Comparison of ENCODE assay signal across 8 cellular contexts in the genomic region with DNA sequence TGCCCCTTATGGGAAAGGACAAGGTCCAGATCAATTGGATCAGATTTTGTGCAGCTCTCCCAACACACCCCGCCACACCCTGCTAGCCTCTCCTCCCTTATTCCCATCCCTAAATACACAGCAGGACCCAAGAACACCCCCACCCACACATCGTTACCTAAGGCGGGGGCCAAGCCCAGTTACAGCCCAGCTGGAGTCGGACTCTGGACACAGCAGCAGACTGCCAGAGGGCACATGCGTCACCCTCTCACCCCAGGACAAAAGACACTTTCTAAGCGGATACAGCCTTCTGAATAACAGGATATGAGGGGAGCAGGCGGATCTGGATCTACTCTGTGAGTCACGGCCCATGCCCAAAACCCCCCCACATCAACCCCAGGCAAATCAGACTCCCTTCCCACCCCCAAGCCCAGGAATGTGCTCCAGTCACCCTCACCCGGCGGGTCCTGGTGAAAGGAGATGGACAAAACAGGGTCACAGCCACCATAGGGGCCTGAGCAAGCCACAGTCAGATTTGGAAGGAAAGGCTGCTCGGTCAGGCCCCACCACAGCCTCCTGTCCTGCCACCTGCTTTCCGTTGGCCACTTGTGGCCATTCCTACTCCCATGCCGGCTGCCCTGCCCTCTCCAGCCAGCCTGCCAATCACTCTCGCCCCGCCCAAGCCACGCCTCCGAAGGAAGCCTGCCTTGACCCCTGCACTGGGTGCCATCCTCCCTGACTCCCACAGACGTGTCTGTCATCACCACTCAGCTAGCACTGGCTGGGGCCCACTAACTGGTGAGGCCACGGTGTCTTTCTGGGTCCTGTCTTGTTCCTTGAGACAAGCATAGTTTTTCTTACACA. TPM values are rescaled to one million over a fixed set of nuclear protein-coding genes. Genes with fewer than 3 reads are reported as not detected.
DNase-seq lines count a peak whose midpoint lies in the region; ATAC-seq, FAIRE-seq and TF ChIP-seq lines count a peak whose summit lies in the region.

No MANE protein-coding gene starts in this region.

- no peak overlapping the region for H2AK5ac ChIP-seq in mesendoderm (ENCODE audit: low read length)

- dilution Hi-C loops in endothelial cell of umbilical vein (cut with MboI; ENCODE audit: extremely low pct_ligation_motif_present, low sequenced_read_pairs): no loop called here

- H3K9me1 ChIP-seq in endothelial cell of umbilical vein (replicated peaks; ENCODE audit: control insufficient read depth, extremely low read depth, insufficient read depth, low read length): no peaks in the 10 kb centered on the region

- H3K36me3 ChIP-seq in PC-9 (ENCODE audit: low read depth) (peaks cover 23% of the 10 kb centered on the region), endothelial cell of umbilical vein (ENCODE audit: control insufficient read depth in 2 of 2, extremely low read depth in 1 of 2, insufficient read depth in 2 of 2, low read length in 2 of 2) (peaks cover 13% of the 10 kb centered on the region in 2 experiments), mesendoderm (ENCODE audit: control insufficient read depth, insufficient read depth, low read length) (no peaks in the 10 kb centered on the region)

- no peak overlapping the region for H3K18ac ChIP-seq in mesendoderm (ENCODE audit: low read length)

- peaks cover 72% of the 10 kb centered on the region for H3F3A ChIP-seq in PC-9 (ENCODE audit: insufficient read depth, low read depth)

- H3K79me2 ChIP-seq in PC-9 (ENCODE audit: low read depth): peaks cover 50% of the 10 kb centered on the region
- peaks cover 45% of the 10 kb centered on the region for H3K79me2 ChIP-seq in endothelial cell of umbilical vein (ENCODE audit: control insufficient read depth, insufficient read depth, low read length)
- no peaks in the 10 kb centered on the region for H3K79me2 ChIP-seq in mesendoderm (ENCODE audit: control insufficient read depth, insufficient read depth, low read length)

- no peaks in the 10 kb centered on the region for H3K9me3 Mint-ChIP-seq in type B pancreatic cell
- no peaks in the 10 kb centered on the region for H3K9me3 Mint-ChIP-seq in activated T-cell treated with anti-CD3 and anti-CD28 coated beads, Interleukin-2, amount 50 U/mL, for 72 hours

- H3K9me3 ChIP-seq in PC-9 (ENCODE audit: insufficient read depth, low read depth): no peaks in the 10 kb centered on the region
- H3K9me3 ChIP-seq in endothelial cell of umbilical vein (replicated peaks; ENCODE audit: control insufficient read depth, insufficient read depth, low read length): no peaks in the 10 kb centered on the region

- DNase-seq in AG10803 (ENCODE audit: low read depth) (peak; percentile 86), PC-9 (peak; percentile 94 to 98), endothelial cell of umbilical vein (ENCODE audit: low read depth, low spot score) (peak; percentile 98), mesendoderm (peak; percentile 83), type B pancreatic cell (ENCODE audit: extremely low spot score, unreplicated experiment) (no peak), DMS79 treated with DMSO at 0.1 percent for 48 hours (lab: John Stamatoyannopoulos, UW) (no peak)
- DNase-seq in activated T-cell treated with anti-CD3 and anti-CD28 coated beads, Interleukin-2, amount 50 U/mL, for 72 hours: no peak
- no peak for DNase-seq in activated effector memory CD4-positive, alpha-beta T cell treated with Interleukin-2 at 50 U/mL for 16 hours

- TF ChIP-seq POLR2A in endothelial cell of umbilical vein (IDR thresholded peaks at IDR 0.05; ENCODE audit: low read depth, low read length): peak; percentile 93

- H3K9ac ChIP-seq in endothelial cell of umbilical vein (replicated peaks; ENCODE audit: extremely low read depth, insufficient read depth, low read length): peak overlapping the region; percentile 98
- H3K9ac ChIP-seq in mesendoderm (ENCODE audit: low read length): peak overlapping the region; percentile 15

- no peak overlapping the region for H2BK5ac ChIP-seq in mesendoderm (ENCODE audit: low read length)

- H3K4me3 ChIP-seq in AG10803 (ENCODE audit: low read length) (peak overlapping the region; percentile 67), PC-9 (peak overlapping the region; percentile 56), endothelial cell of umbilical vein (replicated peaks in 1 of 3; ENCODE audit: insufficient read depth in 1 of 3, low read depth in 1 of 3, low read length in 3 of 3) (peak overlapping the region; percentile 2 to 87 (median 86)), mesendoderm (ENCODE audit: low read length) (no peak overlapping the region)

- ATAC-seq in activated T-cell treated with anti-CD3 and anti-CD28 coated beads, Interleukin-2, amount 50 U/mL, for 72 hours (replicated peaks in 1 of 2): no peak

- intact Hi-C loops in PC-9 (cut with micrococcal nuclease; ENCODE audit: unreplicated experiment) (loop anchor here (1.0 kb wide), 7 partner anchors 18 to 93 kb away; a partner anchor contains a TSS), endothelial cell of umbilical vein (cut with micrococcal nuclease) (loop anchor here (1.0 kb wide), 7 partner anchors 11 to 76 kb away; a partner anchor contains a TSS)

- H3K23ac ChIP-seq in mesendoderm (ENCODE audit: low read length): no peak overlapping the region

- WGBS in mesendoderm (ENCODE audit: extremely low coverage, insufficient coverage, low lambda C conversion rate): no CpG with 5 or more reads among the region's 19 CpGs

- H3K79me1 ChIP-seq in mesendoderm (ENCODE audit: low read length): no peaks in the 10 kb centered on the region

- no peak overlapping the region for H2BK120ac ChIP-seq in mesendoderm (ENCODE audit: low read depth, low read length)

- no peaks in the 10 kb centered on the region for H3K27me3 ChIP-seq in PC-9 (ENCODE audit: insufficient read depth, low read depth)
- H3K27me3 ChIP-seq in endothelial cell of umbilical vein (ENCODE audit: control insufficient read depth in 2 of 2, insufficient read depth in 2 of 2, low read length in 2 of 2): no peaks in the 10 kb centered on the region
- no peaks in the 10 kb centered on the region for H3K27me3 ChIP-seq in mesendoderm (ENCODE audit: insufficient read depth, low read length, poor library complexity)

- H3K4me2 ChIP-seq in PC-9: peak overlapping the region; percentile 84
- H3K4me2 ChIP-seq in endothelial cell of umbilical vein (ENCODE audit: insufficient read depth, low read length): peak overlapping the region; percentile 83
- no peak overlapping the region for H3K4me2 ChIP-seq in mesendoderm (ENCODE audit: low read length)

- H2BK15ac ChIP-seq in mesendoderm (replicated peaks; ENCODE audit: low read depth): no peak overlapping the region

- POLR2A ChIA-PET in PC-9 (lab: Charles Lee; ENCODE audit: unreplicated experiment): interaction anchor here (0.6 to 1.6 kb wide), 4 partner anchors 19 to 1818 kb away, joined by 3 to 12 read pairs (median 6); a partner anchor contains a TSS
- POLR2A ChIA-PET in endothelial cell of umbilical vein (lab: Charles Lee): interaction anchor here (0.5 to 4.9 kb wide), 10 partner anchors 9 to 43 kb away, joined by 3 to 43 read pairs (median 4); a partner anchor contains a TSS

- H3K4me1 ChIP-seq in PC-9 (replicated peaks; ENCODE audit: insufficient read depth) (peaks cover 52% of the 10 kb centered on the region), endothelial cell of umbilical vein (ENCODE audit: control insufficient read depth, extremely low read depth, insufficient read depth, low read length) (peaks cover 40% of the 10 kb centered on the region), mesendoderm (ENCODE audit: control insufficient read depth, low read depth, low read length) (peaks cover 7% of the 10 kb centered on the region)

- peaks cover 35% of the 10 kb centered on the region for H3K4me1 Mint-ChIP-seq in type B pancreatic cell (ENCODE audit: unreplicated experiment)
- H3K4me1 Mint-ChIP-seq in activated T-cell treated with anti-CD3 and anti-CD28 coated beads, Interleukin-2, amount 50 U/mL, for 72 hours (ENCODE audit: low read depth): no peaks in the 10 kb centered on the region

- BruUV-seq in PC-9 (replicated peaks; lab: Mats Ljungman, UMichigan): no TSS peak
- BruUV-seq in endothelial cell of umbilical vein (replicated peaks; lab: Mats Ljungman, UMichigan): no TSS peak

- H3K56ac ChIP-seq in mesendoderm (ENCODE audit: low read length): peak overlapping the region; percentile 62

- no peak for TF ChIP-seq CTCF in AG10803 (conservative IDR thresholded peaks at IDR 0.05; ENCODE audit: low read length)
- no peak; the same call in 1 of the 2 replicates for TF ChIP-seq CTCF in PC-9 (conservative IDR thresholded peaks at IDR 0.05)
- no peak for TF ChIP-seq CTCF in endothelial cell of umbilical vein (IDR thresholded peaks at IDR 0.05; ENCODE audit: extremely low read depth in 1 of 2, insufficient read depth in 1 of 2, low read depth in 1 of 2, low read length in 2 of 2)
- no peak for TF ChIP-seq CTCF in type B pancreatic cell (conservative IDR thresholded peaks at IDR 0.05)

- H4K5ac ChIP-seq in mesendoderm (ENCODE audit: low read length): no peak overlapping the region

- FAIRE-seq in endothelial cell of umbilical vein (lab: Jason Lieb, UNC): peak; percentile 99

- H3K27me3 Mint-ChIP-seq in type B pancreatic cell: no peaks in the 10 kb centered on the region
- H3K27me3 Mint-ChIP-seq in activated T-cell treated with anti-CD3 and anti-CD28 coated beads, Interleukin-2, amount 50 U/mL, for 72 hours (ENCODE audit: low read depth): no peaks in the 10 kb centered on the region

- CTCF ChIA-PET in PC-9 (lab: Charles Lee) (no interaction called here), endothelial cell of umbilical vein (lab: Charles Lee) (interaction anchor here (2.2 to 7.7 kb wide), 3 partner anchors 8 to 37 kb away, joined by 10 to 54 read pairs (median 42); a partner anchor contains a TSS)

- H3K4ac ChIP-seq in mesendoderm (ENCODE audit: low read depth, low read length): no peak overlapping the region

- H3K27ac Mint-ChIP-seq in type B pancreatic cell: peak overlapping the region; percentile 92
- no peak overlapping the region for H3K27ac Mint-ChIP-seq in activated T-cell treated with anti-CD3 and anti-CD28 coated beads, Interleukin-2, amount 50 U/mL, for 72 hours

- H3K9me2 ChIP-seq in PC-9 (ENCODE audit: insufficient read depth): no peaks in the 10 kb centered on the region

- peak overlapping the region; percentile 25; the same call in 1 of the 2 replicates for H2AFZ ChIP-seq in PC-9
- no peak overlapping the region for H2AFZ ChIP-seq in endothelial cell of umbilical vein (ENCODE audit: low read depth, low read length)

- H4K20me1 ChIP-seq in PC-9 (ENCODE audit: insufficient read depth) (no peaks in the 10 kb centered on the region), endothelial cell of umbilical vein (replicated peaks; ENCODE audit: control insufficient read depth, extremely low read depth, insufficient read depth, low read length) (no peaks in the 10 kb centered on the region)

- H3K36me3 Mint-ChIP-seq in type B pancreatic cell: no peaks in the 10 kb centered on the region
- H3K36me3 Mint-ChIP-seq in activated T-cell treated with anti-CD3 and anti-CD28 coated beads, Interleukin-2, amount 50 U/mL, for 72 hours (ENCODE audit: insufficient read depth in 2 of 2): no peaks in the 10 kb centered on the region

- H3K4me3 Mint-ChIP-seq in type B pancreatic cell: peak overlapping the region; percentile 86
- H3K4me3 Mint-ChIP-seq in activated T-cell treated with anti-CD3 and anti-CD28 coated beads, Interleukin-2, amount 50 U/mL, for 72 hours: no peak overlapping the region

- H4K8ac ChIP-seq in mesendoderm (ENCODE audit: low read depth, low read length): no peak overlapping the region

- H3K27ac ChIP-seq in PC-9 (peak overlapping the region; percentile 96), endothelial cell of umbilical vein (ENCODE audit: insufficient read depth, low read depth, low read length) (peak overlapping the region; percentile 98), mesendoderm (ENCODE audit: low read depth, low read length) (no peak overlapping the region)

RNA-seq across cellular contexts. Expression of a gene that starts 4.0 kb away (rescaled TPM):
- 226 and 276 TPM in 2 replicates for total RNA-seq in PC-9 (2021)
- total RNA-seq in endothelial cell of umbilical vein: 545 and 701 TPM in 2 replicates
- 1,770 and 2,016 TPM in 2 replicates for polyA plus RNA-seq in endothelial cell of umbilical vein
- polyA plus RNA-seq in endothelial cell of umbilical vein (2011; cell fraction: cytosol; rRNA removed): 1,592 and 1,594 TPM in 2 replicates
- polyA plus RNA-seq in endothelial cell of umbilical vein (2011; cell fraction: nucleus; rRNA removed): 375 and 429 TPM in 2 replicates
- polyA plus RNA-seq in endothelial cell of umbilical vein (2012): 731 and 878 TPM in 2 replicates
- 643 and 675 TPM in 2 replicates for polyA minus RNA-seq in endothelial cell of umbilical vein
- 133 TPM for polyA minus RNA-seq in endothelial cell of umbilical vein (2011; cell fraction: cytosol; rRNA and poly(A)+ RNA removed)
- 156 and 175 TPM in 2 replicates for polyA minus RNA-seq in endothelial cell of umbilical vein (2011; cell fraction: nucleus; rRNA and poly(A)+ RNA removed)
- polyA plus RNA-seq in mesendoderm (2013, experiment 1 of 2): 12.7 TPM
- polyA plus RNA-seq in mesendoderm (2013, experiment 2 of 2): 13.5 TPM
- total RNA-seq in type B pancreatic cell (ENCODE audit: low replicate concordance): 173 and 517 TPM in 2 replicates
- not detected for total RNA-seq in activated T-cell treated with anti-CD3 and anti-CD28 coated beads, Interleukin-2, amount 50 U/mL, for 72 hours

RNA-seq across cellular contexts. Expression of a gene that starts 7.2 kb away (rescaled TPM):
- 411 and 486 TPM in 2 replicates for total RNA-seq in PC-9 (2021)
- 0.35 TPM in 1 of 2 replicates, not detected in the other for total RNA-seq in endothelial cell of umbilical vein
- polyA plus RNA-seq in endothelial cell of umbilical vein: 0.10 TPM in 1 of 2 replicates, not detected in the other
- polyA plus RNA-seq in endothelial cell of umbilical vein (2011; cell fraction: cytosol; rRNA removed): not detected in 2 replicates
- 0.59 and 0.88 TPM in 2 replicates for polyA plus RNA-seq in endothelial cell of umbilical vein (2011; cell fraction: nucleus; rRNA removed)
- polyA plus RNA-seq in endothelial cell of umbilical vein (2012): not detected in 2 replicates
- polyA minus RNA-seq in endothelial cell of umbilical vein: not detected in 2 replicates
- polyA minus RNA-seq in endothelial cell of umbilical vein (2011; cell fraction: cytosol; rRNA and poly(A)+ RNA removed): 12.6 TPM
- polyA minus RNA-seq in endothelial cell of umbilical vein (2011; cell fraction: nucleus; rRNA and poly(A)+ RNA removed): not detected in 2 replicates
- polyA plus RNA-seq in mesendoderm (2013, experiment 1 of 2): 2.4 TPM
- polyA plus RNA-seq in mesendoderm (2013, experiment 2 of 2): 2.6 TPM
- 139 and 266 TPM in 2 replicates for total RNA-seq in type B pancreatic cell (ENCODE audit: low replicate concordance)
- total RNA-seq in activated T-cell treated with anti-CD3 and anti-CD28 coated beads, Interleukin-2, amount 50 U/mL, for 72 hours: 1 to 10 TPM in 1 of 2 donors, under 1 TPM in 1; 0.26 to 1.4 TPM

RNA-seq across cellular contexts. Expression of a gene that starts 18.3 kb away (rescaled TPM):
- total RNA-seq in PC-9 (2021) (120 and 144 TPM in 2 replicates), endothelial cell of umbilical vein (155 and 255 TPM in 2 replicates), type B pancreatic cell (ENCODE audit: low replicate concordance) (58.3 and 102 TPM in 2 replicates)
- polyA plus RNA-seq in endothelial cell of umbilical vein: 332 and 360 TPM in 2 replicates
- polyA plus RNA-seq in endothelial cell of umbilical vein (2011; cell fraction: cytosol; rRNA removed): 385 and 427 TPM in 2 replicates
- polyA plus RNA-seq in endothelial cell of umbilical vein (2011; cell fraction: nucleus; rRNA removed): 150 and 158 TPM in 2 replicates
- 221 and 233 TPM in 2 replicates for polyA plus RNA-seq in endothelial cell of umbilical vein (2012)
- 113 and 129 TPM in 2 replicates for polyA minus RNA-seq in endothelial cell of umbilical vein
- 39.0 TPM for polyA minus RNA-seq in endothelial cell of umbilical vein (2011; cell fraction: cytosol; rRNA and poly(A)+ RNA removed)
- 16.5 and 16.8 TPM in 2 replicates for polyA minus RNA-seq in endothelial cell of umbilical vein (2011; cell fraction: nucleus; rRNA and poly(A)+ RNA removed)
- polyA plus RNA-seq in mesendoderm (2013, experiment 1 of 2): 68.1 TPM
- polyA plus RNA-seq in mesendoderm (2013, experiment 2 of 2): 65.7 TPM
- 10 to 100 TPM; 13.5 to 16.4 TPM for total RNA-seq in activated T-cell treated with anti-CD3 and anti-CD28 coated beads, Interleukin-2, amount 50 U/mL, for 72 hours

RNA-seq across cellular contexts. Expression of a gene that starts 19.3 kb away (rescaled TPM):
- total RNA-seq in PC-9 (2021): 0.46 and 1.0 TPM in 2 replicates
- total RNA-seq in endothelial cell of umbilical vein: not detected in 2 replicates
- polyA plus RNA-seq in endothelial cell of umbilical vein: not detected in 2 replicates
- polyA plus RNA-seq in endothelial cell of umbilical vein (2011; cell fraction: cytosol; rRNA removed): not detected in 2 replicates
- not detected in 2 replicates for polyA plus RNA-seq in endothelial cell of umbilical vein (2011; cell fraction: nucleus; rRNA removed)
- polyA plus RNA-seq in endothelial cell of umbilical vein (2012): 0.66 and 1.1 TPM in 2 replicates
- 0.58 TPM in 1 of 2 replicates, not detected in the other for polyA minus RNA-seq in endothelial cell of umbilical vein
- 1.3 TPM for polyA minus RNA-seq in endothelial cell of umbilical vein (2011; cell fraction: cytosol; rRNA and poly(A)+ RNA removed)
- polyA minus RNA-seq in endothelial cell of umbilical vein (2011; cell fraction: nucleus; rRNA and poly(A)+ RNA removed): not detected in 2 replicates
- 0.29 TPM for polyA plus RNA-seq in mesendoderm (2013, experiment 1 of 2)
- polyA plus RNA-seq in mesendoderm (2013, experiment 2 of 2): 0.32 TPM
- 0.97 TPM in 1 of 2 replicates, not detected in the other for total RNA-seq in type B pancreatic cell (ENCODE audit: low replicate concordance)
- total RNA-seq in activated T-cell treated with anti-CD3 and anti-CD28 coated beads, Interleukin-2, amount 50 U/mL, for 72 hours: not detected

RNA-seq across cellular contexts. Expression of a gene that starts 24.9 kb away (rescaled TPM):
- 75.1 and 83.9 TPM in 2 replicates for total RNA-seq in PC-9 (2021)
- 72.1 and 74.4 TPM in 2 replicates for total RNA-seq in endothelial cell of umbilical vein
- polyA plus RNA-seq in endothelial cell of umbilical vein: 47.1 and 62.0 TPM in 2 replicates
- 50.2 and 51.0 TPM in 2 replicates for polyA plus RNA-seq in endothelial cell of umbilical vein (2011; cell fraction: cytosol; rRNA removed)
- polyA plus RNA-seq in endothelial cell of umbilical vein (2011; cell fraction: nucleus; rRNA removed): 106 and 115 TPM in 2 replicates
- polyA plus RNA-seq in endothelial cell of umbilical vein (2012): 42.7 and 46.6 TPM in 2 replicates
- 45.3 and 54.6 TPM in 2 replicates for polyA minus RNA-seq in endothelial cell of umbilical vein
- polyA minus RNA-seq in endothelial cell of umbilical vein (2011; cell fraction: cytosol; rRNA and poly(A)+ RNA removed): 38.8 TPM
- polyA minus RNA-seq in endothelial cell of umbilical vein (2011; cell fraction: nucleus; rRNA and poly(A)+ RNA removed): 107 and 134 TPM in 2 replicates
- 88.9 TPM for polyA plus RNA-seq in mesendoderm (2013, experiment 1 of 2)
- polyA plus RNA-seq in mesendoderm (2013, experiment 2 of 2): 88.2 TPM
- 87.5 and 108 TPM in 2 replicates for total RNA-seq in type B pancreatic cell (ENCODE audit: low replicate concordance)
- total RNA-seq in activated T-cell treated with anti-CD3 and anti-CD28 coated beads, Interleukin-2, amount 50 U/mL, for 72 hours: 100 to 1,000 TPM in 1 of 2 donors, 10 to 100 TPM in 1; 95.8 to 107 TPM

Comparison
In these comparisons a context has a peak if more than half of its experiments do, and no peak if none do; other contexts are left out.
1. DNase-seq: peak in AG10803 (single experiment), PC-9 (2 of 2), endothelial cell of umbilical vein (single experiment) and mesendoderm (single experiment); none in type B pancreatic cell (single experiment), DMS79 treated with DMSO at 0.1 percent for 48 hours (single experiment), activated T-cell treated with anti-CD3 and anti-CD28 coated beads, Interleukin-2, amount 50 U/mL, for 72 hours (0 of 2) and activated effector memory CD4-positive, alpha-beta T cell treated with Interleukin-2 at 50 U/mL for 16 hours (single experiment).
2. RNA of a gene that starts 4.0 kb away (total RNA-seq): 545 to 701 TPM in endothelial cell of umbilical vein, 226 to 276 TPM in PC-9 and 173 to 517 TPM in type B pancreatic cell; not detected in activated T-cell treated with anti-CD3 and anti-CD28 coated beads, Interleukin-2, amount 50 U/mL, for 72 hours; every median in the first group is over 100 times any median in the second.
3. RNA of a gene that starts 7.2 kb away (total RNA-seq): 411 to 486 TPM in PC-9 and 139 to 266 TPM in type B pancreatic cell; 0.26 to 1.4 TPM in activated T-cell treated with anti-CD3 and anti-CD28 coated beads, Interleukin-2, amount 50 U/mL, for 72 hours and 0.35 TPM in endothelial cell of umbilical vein; every median in the first group is over 10 times any median in the second.